Comparison of ENCODE assay signal across 12 cellular contexts in genomic region chr12:10068634-10069033, GRCh38. TPM values are rescaled to one million over a fixed set of nuclear protein-coding genes. Genes with fewer than 3 reads are reported as not detected.
A peak's percentile ranks its signal among the peaks of the same experiment; 100 is the strongest.
DNase-seq lines count a peak whose midpoint lies in the region; ATAC-seq and TF ChIP-seq lines count a peak whose summit lies in the region.
"Had no signal": no experiment of that assay in that cellular context is flagged by ENCODE, and none has a peak within 500 bp of the region (broad histone marks: within the 10 kb centered on the region; RNA-seq: fewer than 3 reads in every experiment).

No MANE protein-coding gene starts in this region.

- no peaks in the 10 kb centered on the region for H3K9me3 Mint-ChIP-seq in stimulated activated naive CD8-positive, alpha-beta T cell treated with anti-CD3 and anti-CD28 coated beads, Interleukin-15, amount 100 ng/mL, for 72 hours
- H3K9me3 Mint-ChIP-seq in activated CD4-positive, alpha-beta memory T cell treated with anti-CD3 and anti-CD28 coated beads, Interleukin-2, amount 10 ng/mL, durations not matched to agents 7 days and 5 days, result no peaks in the 10 kb centered on the region
- H3K9me3 Mint-ChIP-seq: activated T-cell treated with anti-CD3 and anti-CD28 coated beads, Interleukin-2, amount 50 U/mL, for 24 hours had no signal

- peak overlapping the region in 4 of 11 experiments; percentile 42 to 80 (median 72); a peak in 8 of 22 replicates for H3K9ac ChIP-seq in BLaER1 treated with 17β-estradiol and CSF1 and Interleukin-3, amounts not matched to agents 10 nM and 100 nM
- H3K9ac ChIP-seq in SK-N-MC (ENCODE audit: insufficient read length), result peak overlapping the region; percentile 22

- POLR2A ChIA-PET in activated CD4-positive, alpha-beta memory T cell treated with anti-CD3 and anti-CD28 coated beads, Interleukin-2, amount 10 ng/mL, durations not matched to agents 7 days and 5 days (lab: Charles Lee), result no interaction called here

- WGBS in heart left ventricle, 4 donors, result 59 to 68% (median 61%) methylated on average over 1 of the region's 1 CpG

- intact Hi-C loops in heart left ventricle (cut with DNase I), result loop anchor here in 2 of 10 donors (1.0 to 2.0 kb wide), 2 partner anchors 28 to 31 kb away; no protein-coding TSS in a partner anchor

- H3K36me3 ChIP-seq in BLaER1 treated with 17β-estradiol and CSF1 and Interleukin-3, amounts not matched to agents 10 nM and 100 nM, result peaks cover 0 to 6% (median 0%) of the 10 kb centered on the region in 11 experiments; a peak in 1 of 22 replicates
- H3K36me3 ChIP-seq in SK-N-MC (ENCODE audit: insufficient read depth, low read length) (no peaks in the 10 kb centered on the region), heart left ventricle (peaks cover 0 to 24% (median 3%) of the 10 kb centered on the region in 9 donors), neutrophil (no peaks in the 10 kb centered on the region)

- H3K27ac ChIP-seq in BLaER1 treated with 17β-estradiol and CSF1 and Interleukin-3, amounts not matched to agents 10 nM and 100 nM, result peak overlapping the region in 6 of 11 experiments; percentile 15 to 98 (median 80); a peak in 12 of 22 replicates
- H3K27ac ChIP-seq in SK-N-MC, result peak overlapping the region; percentile 95
- peak overlapping the region; percentile 49 to 91 (median 78) for H3K27ac ChIP-seq in heart left ventricle
- H3K27ac ChIP-seq in neutrophil, result peak overlapping the region; percentile 94
- H3K27ac ChIP-seq: VCaP had no signal

- peak overlapping the region in 8 of 11 experiments; percentile 22 to 80 (median 66); a peak in 15 of 22 replicates for H3K4me2 ChIP-seq in BLaER1 treated with 17β-estradiol and CSF1 and Interleukin-3, amounts not matched to agents 10 nM and 100 nM

- H3K27ac Mint-ChIP-seq in stimulated activated naive CD8-positive, alpha-beta T cell treated with anti-CD3 and anti-CD28 coated beads, Interleukin-15, amount 100 ng/mL, for 72 hours, result no peak overlapping the region
- no peak overlapping the region for H3K27ac Mint-ChIP-seq in activated CD4-positive, alpha-beta memory T cell treated with anti-CD3 and anti-CD28 coated beads, Interleukin-2, amount 10 ng/mL, durations not matched to agents 7 days and 5 days
- H3K27ac Mint-ChIP-seq: activated T-cell treated with anti-CD3 and anti-CD28 coated beads, Interleukin-2, amount 50 U/mL, for 24 hours had no signal

- CTCF ChIA-PET in activated CD4-positive, alpha-beta memory T cell treated with anti-CD3 and anti-CD28 coated beads, Interleukin-2, amount 10 ng/mL, durations not matched to agents 7 days and 5 days (lab: Charles Lee), result interaction anchor here (1.2 kb wide), 1 partner anchor 19 kb away, joined by 3 read pairs; no protein-coding TSS in a partner anchor

- H3K9me3 ChIP-seq in BLaER1 treated with 17β-estradiol and CSF1 and Interleukin-3, amounts not matched to agents 10 nM and 100 nM (replicated peaks in 1 of 11), result peaks cover 0 to 12% (median 0%) of the 10 kb centered on the region in 11 experiments; a peak in 4 of 22 replicates
- no peaks in the 10 kb centered on the region for H3K9me3 ChIP-seq in SK-N-MC (ENCODE audit: low read depth, low read length)
- no peaks in the 10 kb centered on the region for H3K9me3 ChIP-seq in heart left ventricle
- H3K9me3 ChIP-seq in neutrophil, result no peaks in the 10 kb centered on the region

- no peak overlapping the region for H3K4me3 Mint-ChIP-seq in stimulated activated naive CD8-positive, alpha-beta T cell treated with anti-CD3 and anti-CD28 coated beads, Interleukin-15, amount 100 ng/mL, for 72 hours
- H3K4me3 Mint-ChIP-seq in activated CD4-positive, alpha-beta memory T cell treated with anti-CD3 and anti-CD28 coated beads, Interleukin-2, amount 10 ng/mL, durations not matched to agents 7 days and 5 days, result no peak overlapping the region
- H3K4me3 Mint-ChIP-seq: activated T-cell treated with anti-CD3 and anti-CD28 coated beads, Interleukin-2, amount 50 U/mL, for 24 hours had no signal

- H4K20me1 ChIP-seq in BLaER1 treated with 17β-estradiol and CSF1 and Interleukin-3, amounts not matched to agents 10 nM and 100 nM, result no peaks in the 10 kb centered on the region

- H3K4me3 ChIP-seq in BLaER1 treated with 17β-estradiol and CSF1 and Interleukin-3, amounts not matched to agents 10 nM and 100 nM, result no peak overlapping the region
- peak overlapping the region; percentile 40 for H3K4me3 ChIP-seq in SK-N-MC
- H3K4me3 ChIP-seq in heart left ventricle, result peak overlapping the region in 1 of 12 donors; percentile 12
- peak overlapping the region; percentile 44 to 46 for H3K4me3 ChIP-seq in neutrophil (ENCODE audit: low read depth in 1 of 2, low read length in 1 of 2)

- no peak for DNase-seq in SK-N-MC (ENCODE audit: low read depth, low spot score)
- DNase-seq in heart left ventricle, result no peak
- DNase-seq in stimulated activated naive CD8-positive, alpha-beta T cell treated with anti-CD3 and anti-CD28 coated beads, Interleukin-15, amount 100 ng/mL, for 72 hours, result no peak
- DNase-seq in NCI-H1694 treated with DMSO at 0.1 percent for 48 hours (lab: John Stamatoyannopoulos, UW), result no peak
- DNase-seq in cerebellum (ENCODE audit: low spot score), result no peak
- DNase-seq in activated CD4-positive, alpha-beta memory T cell treated with anti-CD3 and anti-CD28 coated beads, Interleukin-2, amount 10 ng/mL, durations not matched to agents 7 days and 5 days, result no peak
- DNase-seq: activated T-cell treated with anti-CD3 and anti-CD28 coated beads, Interleukin-2, amount 50 U/mL, for 24 hours; left colon; NCI-H1436 treated with DMSO at 0.1 percent for 48 hours had no signal

- no peaks in the 10 kb centered on the region for H3K36me3 Mint-ChIP-seq in activated CD4-positive, alpha-beta memory T cell treated with anti-CD3 and anti-CD28 coated beads, Interleukin-2, amount 10 ng/mL, durations not matched to agents 7 days and 5 days (ENCODE audit: low read depth)

- H3K27me3 ChIP-seq in BLaER1 treated with 17β-estradiol and CSF1 and Interleukin-3, amounts not matched to agents 10 nM and 100 nM, result no peaks in the 10 kb centered on the region
- no peaks in the 10 kb centered on the region for H3K27me3 ChIP-seq in heart left ventricle
- H3K27me3 ChIP-seq in neutrophil, result no peaks in the 10 kb centered on the region

- no peak for TF ChIP-seq CTCF in heart left ventricle (IDR thresholded peaks at IDR 0.05)
- no peak for TF ChIP-seq CTCF in neutrophil (IDR thresholded peaks at IDR 0.05)

- peaks cover 36% of the 10 kb centered on the region for H3K27me3 Mint-ChIP-seq in stimulated activated naive CD8-positive, alpha-beta T cell treated with anti-CD3 and anti-CD28 coated beads, Interleukin-15, amount 100 ng/mL, for 72 hours
- peaks cover 43% of the 10 kb centered on the region for H3K27me3 Mint-ChIP-seq in activated CD4-positive, alpha-beta memory T cell treated with anti-CD3 and anti-CD28 coated beads, Interleukin-2, amount 10 ng/mL, durations not matched to agents 7 days and 5 days

- TF ChIP-seq POLR2A in heart left ventricle (IDR thresholded peaks at IDR 0.05), result no peak

- H3K4me1 Mint-ChIP-seq in stimulated activated naive CD8-positive, alpha-beta T cell treated with anti-CD3 and anti-CD28 coated beads, Interleukin-15, amount 100 ng/mL, for 72 hours, result no peaks in the 10 kb centered on the region
- H3K4me1 Mint-ChIP-seq in activated CD4-positive, alpha-beta memory T cell treated with anti-CD3 and anti-CD28 coated beads, Interleukin-2, amount 10 ng/mL, durations not matched to agents 7 days and 5 days, result peaks cover 14% of the 10 kb centered on the region

- ATAC-seq in heart left ventricle, result peak; percentile 36 to 54 (median 52)
- no peak for ATAC-seq in stimulated activated naive CD8-positive, alpha-beta T cell treated with anti-CD3 and anti-CD28 coated beads, Interleukin-15, amount 100 ng/mL, for 72 hours

- H3K4me1 ChIP-seq in BLaER1 treated with 17β-estradiol and CSF1 and Interleukin-3, amounts not matched to agents 10 nM and 100 nM, result peaks cover 14 to 69% (median 24%) of the 10 kb centered on the region in 10 experiments
- H3K4me1 ChIP-seq in heart left ventricle (peaks cover 0 to 43% (median 11%) of the 10 kb centered on the region in 12 donors), neutrophil (ENCODE audit: control insufficient read depth in 1 of 2, insufficient read depth in 1 of 2, low read depth in 1 of 2, low read length in 1 of 2) (peaks cover 67 to 69% of the 10 kb centered on the region in 2 experiments)

RNA-seq across cellular contexts. Expression of gene CLEC1A, which starts 30.2 kb away (rescaled TPM):
- total RNA-seq in heart left ventricle (1 to 10 TPM; 1.2 to 7.3 (median 2.5) TPM), cerebellum (0.54 TPM)
- polyA plus RNA-seq in heart left ventricle, result 1 to 10 TPM; 2.5 to 3.1 TPM
- total RNA-seq in activated CD4-positive, alpha-beta memory T cell treated with anti-CD3 and anti-CD28 coated beads, Interleukin-2, amount 10 ng/mL, durations not matched to agents 7 days and 5 days, result not detected

RNA-seq across cellular contexts. Expression of gene CLEC9A, which starts 38.2 kb away (rescaled TPM):
- total RNA-seq in heart left ventricle (under 1 TPM in 4 of 9 donors, not detected in 5; 0.12 to 0.24 (median 0.22) TPM), cerebellum (not detected)
- under 1 TPM in 1 of 2 donors, not detected in 1; 0.04 TPM for polyA plus RNA-seq in heart left ventricle
- not detected for total RNA-seq in activated CD4-positive, alpha-beta memory T cell treated with anti-CD3 and anti-CD28 coated beads, Interleukin-2, amount 10 ng/mL, durations not matched to agents 7 days and 5 days

RNA-seq across cellular contexts. Expression of gene CLEC12B, which starts 58.2 kb away (rescaled TPM):
- under 1 TPM in 2 of 9 donors, not detected in 7; 0.43 to 0.59 TPM for total RNA-seq in heart left ventricle
- not detected for polyA plus RNA-seq in heart left ventricle
- total RNA-seq in cerebellum, result not detected
- total RNA-seq in activated CD4-positive, alpha-beta memory T cell treated with anti-CD3 and anti-CD28 coated beads, Interleukin-2, amount 10 ng/mL, durations not matched to agents 7 days and 5 days, result not detected
- total RNA-seq: left colon had no signal

Comparison
In these comparisons a context has a peak if more than half of its experiments do, and no peak if none do; other contexts are left out.
1. H3K4me3 ChIP-seq: peak in SK-N-MC (single experiment) and neutrophil (2 of 2); none in BLaER1 treated with 17β-estradiol and CSF1 and Interleukin-3, amounts not matched to agents 10 nM and 100 nM (0 of 10).
2. Peak in every context shown above with its lines, with median percentiles within 50 percentile points of each other: H3K27ac ChIP-seq.